Comparison of ENCODE assay signal across 12 cellular contexts in genomic region chr9:121662359-121662758, GRCh38.
"Had no signal": no experiment of that assay in that cellular context is flagged by ENCODE, and none has a peak within 500 bp of the region (broad histone marks: within the 10 kb centered on the region; RNA-seq: fewer than 3 reads in every experiment).

No MANE protein-coding gene starts in this region.

- H3K27me3 ChIP-seq: neural progenitor cell, pancreas, thyroid gland had no signal

- H3K27ac Mint-ChIP-seq: activated T-cell treated with anti-CD3 and anti-CD28 coated beads, Interleukin-2, amount 50 U/mL, for 72 hours; memory B cell; neural progenitor cell had no signal

- H3K4me3 Mint-ChIP-seq: activated T-cell treated with anti-CD3 and anti-CD28 coated beads, Interleukin-2, amount 50 U/mL, for 72 hours; memory B cell; neural progenitor cell had no signal

- H3K4me3 ChIP-seq: neural progenitor cell, pancreas, thyroid gland had no signal

- H3K36me3 Mint-ChIP-seq: memory B cell had no signal

- H3K4me1 Mint-ChIP-seq: memory B cell had no signal

- DNase-seq: activated CD4-positive, alpha-beta T cell treated with anti-CD3 and anti-CD28 coated beads, Interleukin-2, amount 50 U/mL, for 4 hours; activated CD4-positive, CD25-positive, alpha-beta regulatory T cell treated with anti-CD3 and anti-CD28 coated beads, Interleukin-2, amount 50 U/mL, for 72 hours; activated naive CD4-positive, alpha-beta T cell; activated T-cell treated with anti-CD3 and anti-CD28 coated beads, Interleukin-2, amount 50 U/mL, for 72 hours; central memory CD4-positive, alpha-beta T cell; cortex of kidney; effector memory CD4-positive, alpha-beta T cell; T-helper 9 cell; thyroid gland had no signal

- H3K4me2 ChIP-seq: neural progenitor cell had no signal

- H3K9me3 ChIP-seq: pancreas, thyroid gland had no signal

- H3K36me3 ChIP-seq: neural progenitor cell, pancreas, thyroid gland had no signal

- H3K27ac ChIP-seq: neural progenitor cell, pancreas, thyroid gland had no signal

- H3K9ac ChIP-seq: neural progenitor cell had no signal

- H3K4me1 ChIP-seq: neural progenitor cell had no signal

- ATAC-seq: activated T-cell treated with anti-CD3 and anti-CD28 coated beads, Interleukin-2, amount 50 U/mL, for 72 hours; pancreas had no signal

- H3K9me3 Mint-ChIP-seq: activated T-cell treated with anti-CD3 and anti-CD28 coated beads, Interleukin-2, amount 50 U/mL, for 72 hours; memory B cell; neural progenitor cell had no signal
